In genomic region chr15:39021341-39021740, GRCh38 we compare ENCODE assay signal across 30 cellular contexts.
"Had no signal": no experiment of that assay in that cellular context is flagged by ENCODE, and none has a peak within 500 bp of the region (broad histone marks: within the 10 kb centered on the region; RNA-seq: fewer than 3 reads in every experiment).

No MANE protein-coding gene starts in this region.

- DNase-seq: activated CD4-positive, alpha-beta memory T cell treated with anti-CD3 and anti-CD28 coated beads, Interleukin-2, amount 10 ng/mL, durations not matched to agents 7 days and 5 days; activated CD4-positive, alpha-beta T cell treated with anti-CD3 and anti-CD28 coated beads for 1 hour; activated CD4-positive, alpha-beta T cell treated with anti-CD3 and anti-CD28 coated beads for 4 hours; activated CD4-positive, alpha-beta T cell treated with anti-CD3 and anti-CD28 coated beads, Interleukin-2, amount 10 ng/mL, durations not matched to agents 7 days and 5 days; activated CD4-positive, alpha-beta T cell treated with anti-CD3 and anti-CD28 coated beads, Interleukin-2, amount 50 U/mL, for 4 hours; activated CD8-positive, alpha-beta memory T cell treated with anti-CD3 and anti-CD28 coated beads, Interleukin-2, amount 50 U/mL, for 48 hours; activated gamma-delta T cell; activated naive CD4-positive, alpha-beta T cell; activated naive CD4-positive, alpha-beta T cell treated with anti-CD3 and anti-CD28 coated beads, Interleukin-2, amount 10 ng/mL, durations not matched to agents 7 days and 5 days; activated naive CD8-positive, alpha-beta T cell treated with anti-CD3 and anti-CD28 coated beads, Interleukin-2, amount 10 ng/mL, durations not matched to agents 7 days and 5 days; activated T-cell treated with anti-CD3 and anti-CD28 coated beads for 4 hours; activated T-cell treated with anti-CD3 and anti-CD28 coated beads, Interleukin-2, amount 50 U/mL, for 24 hours; activated T-cell treated with anti-CD3 and anti-CD28 coated beads, Interleukin-2, amount 50 U/mL, for 72 hours; central memory CD4-positive, alpha-beta T cell; cerebellar nuclear complex; colonic mucosa; effector CD8-positive, alpha-beta T cell; foreskin melanocyte; heart right ventricle; T-helper 1 cell; T-helper 17 cell; T1000 had no signal

- H3K27ac ChIP-seq: ascending aorta, breast epithelium, cardiac muscle cell, colonic mucosa, gastroesophageal sphincter, heart right ventricle, VCaP had no signal

- ATAC-seq: activated naive CD4-positive, alpha-beta T cell treated with anti-CD3 and anti-CD28 coated beads, Interleukin-2, amount 50 U/mL, for 72 hours; activated T-cell treated with anti-CD3 and anti-CD28 coated beads, Interleukin-2, amount 50 U/mL, for 72 hours; esophagus mucosa; gastroesophageal sphincter; heart right ventricle; T-helper 17 cell; WTC11 had no signal

- H3K27me3 ChIP-seq: ascending aorta, breast epithelium, cardiac muscle cell, colonic mucosa, gastroesophageal sphincter, heart right ventricle had no signal

- H3K4me3 ChIP-seq: ascending aorta, breast epithelium, cardiac muscle cell, colonic mucosa, gastroesophageal sphincter, heart right ventricle had no signal

- H3K9me3 ChIP-seq: ascending aorta, breast epithelium, colonic mucosa, gastroesophageal sphincter, heart right ventricle had no signal

- H3K36me3 ChIP-seq: ascending aorta, breast epithelium, cardiac muscle cell, colonic mucosa, gastroesophageal sphincter, heart right ventricle had no signal

- H3K4me1 ChIP-seq: ascending aorta, breast epithelium, colonic mucosa, gastroesophageal sphincter had no signal
